8 cellular contexts compared by ENCODE assay signal in genomic region chr15:60591491-60592385, GRCh38.
DNase-seq lines count a peak whose midpoint lies in the region; ATAC-seq and TF ChIP-seq lines count a peak whose summit lies in the region.

No MANE protein-coding gene starts in this region.

- peaks cover 0 to 1% of the 10 kb centered on the region in 2 donors for H3K36me3 Mint-ChIP-seq in activated T-cell treated with anti-CD3 and anti-CD28 coated beads, Interleukin-2, amount 50 U/mL, for 72 hours (ENCODE audit: insufficient read depth in 2 of 2)
- H3K36me3 Mint-ChIP-seq in natural killer cell treated with Interleukin-12 subunit alpha and Interleukin-12 subunit beta and Interleukin-15 and Interleukin-18, amount 100 ng/mL, for 72 hours = peaks cover 14% of the 10 kb centered on the region

- in situ Hi-C loops in KBM-7 (cut with MboI; ENCODE audit: low pct_unique_long_range_greater_than_20kb, low sequenced_read_pairs) = no loop called here

- TF ChIP-seq CTCF in GM10266 (IDR thresholded peaks at IDR 0.05; ENCODE audit: control insufficient read depth, insufficient read depth, low read depth, missing control alignments) (no peak), fibroblast of mammary gland (conservative IDR thresholded peaks at IDR 0.05; ENCODE audit: control insufficient read depth, insufficient read depth, low read depth, low read length) (no peak)

- peak; percentile 71 for DNase-seq in GM10266 (ENCODE audit: extremely low spot score)
- DNase-seq in KBM-7 = peak; percentile 21
- peak; percentile 47 to 55 for DNase-seq in activated T-cell treated with anti-CD3 and anti-CD28 coated beads, Interleukin-2, amount 50 U/mL, for 72 hours
- no peak for DNase-seq in fibroblast of mammary gland (ENCODE audit: low read depth)
- peak; percentile 71 for DNase-seq in natural killer cell treated with Interleukin-12 subunit alpha and Interleukin-12 subunit beta and Interleukin-15 and Interleukin-18, amount 100 ng/mL, for 72 hours (ENCODE audit: low spot score)
- no peak for DNase-seq in superior temporal gyrus (ENCODE audit: extremely low spot score)
- no peak for DNase-seq in cortex of kidney (lab: John Stamatoyannopoulos, UW)

- H3K27me3 Mint-ChIP-seq in activated T-cell treated with anti-CD3 and anti-CD28 coated beads, Interleukin-2, amount 50 U/mL, for 72 hours (ENCODE audit: low read depth) = peaks cover 26% of the 10 kb centered on the region
- H3K27me3 Mint-ChIP-seq in natural killer cell treated with Interleukin-12 subunit alpha and Interleukin-12 subunit beta and Interleukin-15 and Interleukin-18, amount 100 ng/mL, for 72 hours = no peaks in the 10 kb centered on the region

- H3K27ac Mint-ChIP-seq in activated T-cell treated with anti-CD3 and anti-CD28 coated beads, Interleukin-2, amount 50 U/mL, for 72 hours = peak overlapping the region; percentile 94
- peak overlapping the region; percentile 91 to 94 for H3K27ac Mint-ChIP-seq in natural killer cell treated with Interleukin-12 subunit alpha and Interleukin-12 subunit beta and Interleukin-15 and Interleukin-18, amount 100 ng/mL, for 72 hours

- H3K9me3 Mint-ChIP-seq in activated T-cell treated with anti-CD3 and anti-CD28 coated beads, Interleukin-2, amount 50 U/mL, for 72 hours = no peaks in the 10 kb centered on the region
- no peaks in the 10 kb centered on the region for H3K9me3 Mint-ChIP-seq in natural killer cell treated with Interleukin-12 subunit alpha and Interleukin-12 subunit beta and Interleukin-15 and Interleukin-18, amount 100 ng/mL, for 72 hours

- H3K4me3 Mint-ChIP-seq in activated T-cell treated with anti-CD3 and anti-CD28 coated beads, Interleukin-2, amount 50 U/mL, for 72 hours = peak overlapping the region; percentile 77 to 91
- H3K4me3 Mint-ChIP-seq in natural killer cell treated with Interleukin-12 subunit alpha and Interleukin-12 subunit beta and Interleukin-15 and Interleukin-18, amount 100 ng/mL, for 72 hours = peak overlapping the region; percentile 89

- ATAC-seq in GM21723 (IDR thresholded peaks at IDR 0.05; ENCODE audit: unreplicated experiment) = peak; percentile 39
- peak; percentile 31 to 39 for ATAC-seq in activated T-cell treated with anti-CD3 and anti-CD28 coated beads, Interleukin-2, amount 50 U/mL, for 72 hours (replicated peaks in 1 of 2)
- ATAC-seq in natural killer cell treated with Interleukin-12 subunit alpha and Interleukin-12 subunit beta and Interleukin-15 and Interleukin-18, amount 100 ng/mL, for 72 hours = peak; percentile 60 to 69

- H3K4me1 Mint-ChIP-seq in activated T-cell treated with anti-CD3 and anti-CD28 coated beads, Interleukin-2, amount 50 U/mL, for 72 hours (ENCODE audit: low read depth) = peaks cover 66% of the 10 kb centered on the region
- H3K4me1 Mint-ChIP-seq in natural killer cell treated with Interleukin-12 subunit alpha and Interleukin-12 subunit beta and Interleukin-15 and Interleukin-18, amount 100 ng/mL, for 72 hours (ENCODE audit: low read depth in 2 of 2) = peaks cover 50 to 63% of the 10 kb centered on the region in 2 donors

- peak overlapping the region; percentile 61 for H3K4me3 ChIP-seq in fibroblast of mammary gland (ENCODE audit: control insufficient read depth, low read depth, low read length)

Comparison
In these comparisons a context has a peak if more than half of its experiments do, and no peak if none do; other contexts are left out.
1. DNase-seq: peak in GM10266 (single experiment), KBM-7 (single experiment), activated T-cell treated with anti-CD3 and anti-CD28 coated beads, Interleukin-2, amount 50 U/mL, for 72 hours (2 of 2) and natural killer cell treated with Interleukin-12 subunit alpha and Interleukin-12 subunit beta and Interleukin-15 and Interleukin-18, amount 100 ng/mL, for 72 hours (single experiment); none in fibroblast of mammary gland (single experiment), superior temporal gyrus (single experiment) and cortex of kidney (single experiment).
2. Peak in every context shown above with its lines, with median percentiles within 50 percentile points of each other: ATAC-seq.